In genomic region chr2:233439191-233439590, GRCh38 we compare ENCODE assay signal across 16 cellular contexts.
DNase-seq lines count a peak whose midpoint lies in the region; ATAC-seq, FAIRE-seq and TF ChIP-seq lines count a peak whose summit lies in the region.
"Had no signal": no experiment of that assay in that cellular context is flagged by ENCODE, and none has a peak within 500 bp of the region (broad histone marks: within the 10 kb centered on the region; RNA-seq: fewer than 3 reads in every experiment).

No MANE protein-coding gene starts in this region.

- H3K9me3 Mint-ChIP-seq in activated T-cell treated with anti-CD3 and anti-CD28 coated beads, Interleukin-2, amount 50 U/mL, for 72 hours: no peaks in the 10 kb centered on the region
- no peaks in the 10 kb centered on the region for H3K9me3 Mint-ChIP-seq in astrocyte (ENCODE audit: unreplicated experiment)
- no peaks in the 10 kb centered on the region for H3K9me3 Mint-ChIP-seq in stimulated activated effector memory CD8-positive, alpha-beta T cell treated with anti-CD3 and anti-CD28 coated beads, Interleukin-12 subunit alpha, Interleukin-12 subunit beta, amount 100 ng/mL, for 72 hours
- H3K9me3 Mint-ChIP-seq: dendritic cell treated with granulocyte-macrophage colony-stimulating factor and Interleukin-4, amounts not matched to agents 40 ng/mL and 50 ng/mL, for 4 days had no signal

- H3K9me3 ChIP-seq in astrocyte (ENCODE audit: insufficient read depth, low read depth, low read length): no peaks in the 10 kb centered on the region

- H3K79me2 ChIP-seq in astrocyte (ENCODE audit: insufficient read depth, low read length): no peaks in the 10 kb centered on the region

- no peak overlapping the region for H2AFZ ChIP-seq in astrocyte (ENCODE audit: low read depth, low read length)

- H3K4me3 Mint-ChIP-seq in activated T-cell treated with anti-CD3 and anti-CD28 coated beads, Interleukin-2, amount 50 U/mL, for 72 hours: no peak overlapping the region
- no peak overlapping the region for H3K4me3 Mint-ChIP-seq in astrocyte (ENCODE audit: unreplicated experiment)
- H3K4me3 Mint-ChIP-seq in stimulated activated effector memory CD8-positive, alpha-beta T cell treated with anti-CD3 and anti-CD28 coated beads, Interleukin-12 subunit alpha, Interleukin-12 subunit beta, amount 100 ng/mL, for 72 hours: no peak overlapping the region
- H3K4me3 Mint-ChIP-seq: dendritic cell treated with granulocyte-macrophage colony-stimulating factor and Interleukin-4, amounts not matched to agents 40 ng/mL and 50 ng/mL, for 4 days had no signal

- H3K4me3 ChIP-seq in astrocyte (ENCODE audit: insufficient read depth, low read depth, low read length): no peak overlapping the region

- no peak for ATAC-seq in activated T-cell treated with anti-CD3 and anti-CD28 coated beads, Interleukin-2, amount 50 U/mL, for 72 hours (replicated peaks in 1 of 2)
- no peak for ATAC-seq in stimulated activated effector memory CD8-positive, alpha-beta T cell treated with anti-CD3 and anti-CD28 coated beads, Interleukin-12 subunit alpha, Interleukin-12 subunit beta, amount 100 ng/mL, for 72 hours
- no peak for ATAC-seq in HG03442 (IDR thresholded peaks at IDR 0.05; ENCODE audit: unreplicated experiment)

- H3K9ac ChIP-seq in astrocyte (ENCODE audit: low read length): no peak overlapping the region

- H3K4me1 ChIP-seq in astrocyte (ENCODE audit: insufficient read depth, low read length): no peaks in the 10 kb centered on the region

- no peak overlapping the region for H3K27ac ChIP-seq in astrocyte (ENCODE audit: low read depth, low read length)

- peaks cover 12% of the 10 kb centered on the region for H3K4me1 Mint-ChIP-seq in activated T-cell treated with anti-CD3 and anti-CD28 coated beads, Interleukin-2, amount 50 U/mL, for 72 hours (ENCODE audit: low read depth)
- H3K4me1 Mint-ChIP-seq in astrocyte (ENCODE audit: low read depth, unreplicated experiment): peaks cover 4% of the 10 kb centered on the region
- peaks cover 38% of the 10 kb centered on the region for H3K4me1 Mint-ChIP-seq in stimulated activated effector memory CD8-positive, alpha-beta T cell treated with anti-CD3 and anti-CD28 coated beads, Interleukin-12 subunit alpha, Interleukin-12 subunit beta, amount 100 ng/mL, for 72 hours

- H4K20me1 ChIP-seq in astrocyte (ENCODE audit: insufficient read depth, low read length): no peaks in the 10 kb centered on the region

- H3K27me3 Mint-ChIP-seq in activated T-cell treated with anti-CD3 and anti-CD28 coated beads, Interleukin-2, amount 50 U/mL, for 72 hours (ENCODE audit: low read depth): no peaks in the 10 kb centered on the region
- H3K27me3 Mint-ChIP-seq in astrocyte (ENCODE audit: low read depth, unreplicated experiment): peaks cover 1% of the 10 kb centered on the region
- H3K27me3 Mint-ChIP-seq: dendritic cell treated with granulocyte-macrophage colony-stimulating factor and Interleukin-4, amounts not matched to agents 40 ng/mL and 50 ng/mL, for 4 days had no signal

- H3K36me3 ChIP-seq in astrocyte (ENCODE audit: insufficient read depth, low read length): peaks cover 3% of the 10 kb centered on the region

- H3K4me2 ChIP-seq in astrocyte (ENCODE audit: low read length): no peak overlapping the region

- no peak for FAIRE-seq in astrocyte (lab: Jason Lieb, UNC)
- FAIRE-seq: A204.1, GM18507, islet of Langerhans had no signal

- H3K36me3 Mint-ChIP-seq in activated T-cell treated with anti-CD3 and anti-CD28 coated beads, Interleukin-2, amount 50 U/mL, for 72 hours (ENCODE audit: insufficient read depth in 2 of 2): peaks cover 0 to 12% of the 10 kb centered on the region in 2 donors
- peaks cover 6% of the 10 kb centered on the region for H3K36me3 Mint-ChIP-seq in astrocyte (ENCODE audit: low read depth, unreplicated experiment)
- H3K36me3 Mint-ChIP-seq in stimulated activated effector memory CD8-positive, alpha-beta T cell treated with anti-CD3 and anti-CD28 coated beads, Interleukin-12 subunit alpha, Interleukin-12 subunit beta, amount 100 ng/mL, for 72 hours: peaks cover 81% of the 10 kb centered on the region

- H3K27ac Mint-ChIP-seq in activated T-cell treated with anti-CD3 and anti-CD28 coated beads, Interleukin-2, amount 50 U/mL, for 72 hours: peak overlapping the region; percentile 70
- peak overlapping the region; percentile 59 for H3K27ac Mint-ChIP-seq in astrocyte (ENCODE audit: unreplicated experiment)
- peak overlapping the region; percentile 80 for H3K27ac Mint-ChIP-seq in stimulated activated effector memory CD8-positive, alpha-beta T cell treated with anti-CD3 and anti-CD28 coated beads, Interleukin-12 subunit alpha, Interleukin-12 subunit beta, amount 100 ng/mL, for 72 hours
- H3K27ac Mint-ChIP-seq: dendritic cell treated with granulocyte-macrophage colony-stimulating factor and Interleukin-4, amounts not matched to agents 40 ng/mL and 50 ng/mL, for 4 days had no signal

- no peak for DNase-seq in activated T-cell treated with anti-CD3 and anti-CD28 coated beads, Interleukin-2, amount 50 U/mL, for 72 hours
- no peak for DNase-seq in activated T-cell treated with anti-CD3 and anti-CD28 coated beads, Interleukin-2, amount 50 U/mL, for 1 hour
- DNase-seq in astrocyte (ENCODE audit: low read depth) (peak; percentile 34), inferior parietal cortex (ENCODE audit: extremely low spot score) (peak; percentile 57), NCI-H1092 (lab: John Stamatoyannopoulos, UW) (no peak), A172 (ENCODE audit: low spot score) (no peak)
- no peak for DNase-seq in stimulated activated effector memory CD8-positive, alpha-beta T cell treated with anti-CD3 and anti-CD28 coated beads, Interleukin-12 subunit alpha, Interleukin-12 subunit beta, amount 100 ng/mL, for 72 hours (ENCODE audit: low spot score in 2 of 2)
- DNase-seq: COR-L47, GF-D8, NCI-H2029, SHP77 had no signal

- H3K27me3 ChIP-seq in astrocyte (ENCODE audit: insufficient read depth, low read length): no peaks in the 10 kb centered on the region

- TF ChIP-seq CTCF in astrocyte (IDR thresholded peaks at IDR 0.05; ENCODE audit: insufficient read depth, low read depth, low read length): no peak

Comparison
In these comparisons a context has a peak if more than half of its experiments do, and no peak if none do; other contexts are left out.
1. DNase-seq: peak in astrocyte (single experiment) and inferior parietal cortex (single experiment); none in activated T-cell treated with anti-CD3 and anti-CD28 coated beads, Interleukin-2, amount 50 U/mL, for 72 hours (0 of 2), activated T-cell treated with anti-CD3 and anti-CD28 coated beads, Interleukin-2, amount 50 U/mL, for 1 hour (single experiment), stimulated activated effector memory CD8-positive, alpha-beta T cell treated with anti-CD3 and anti-CD28 coated beads, Interleukin-12 subunit alpha, Interleukin-12 subunit beta, amount 100 ng/mL, for 72 hours (0 of 2), NCI-H1092 (single experiment) and A172 (single experiment).
2. Peak in every context shown above with its lines, with median percentiles within 50 percentile points of each other: H3K27ac Mint-ChIP-seq.